ENCODE assay signal across 8 cellular contexts in genomic region chr17:9371019-9371418, GRCh38.
A peak's percentile ranks its signal among the peaks of the same experiment; 100 is the strongest.
DNase-seq lines count a peak whose midpoint lies in the region; ATAC-seq and TF ChIP-seq lines count a peak whose summit lies in the region.

No MANE protein-coding gene starts in this region.

- no peaks in the 10 kb centered on the region for H3K9me3 ChIP-seq in RWPE2 (ENCODE audit: severe bottlenecking)

- H3K27me3 ChIP-seq in RWPE2 (ENCODE audit: insufficient read depth, poor library complexity, severe bottlenecking), result no peaks in the 10 kb centered on the region

- peak overlapping the region; percentile 57 for H3K27ac ChIP-seq in RWPE2 (ENCODE audit: poor library complexity, severe bottlenecking)

- DNase-seq in AG08396 (ENCODE audit: low spot score), result peak; percentile 10
- peak; percentile 55 for DNase-seq in HPDE6-E6E7 (ENCODE audit: extremely low spot score)
- no peak for DNase-seq in RWPE2 (ENCODE audit: low spot score)
- peak; percentile 32 for DNase-seq in islet precursor cell
- no peak for DNase-seq in hepatic stellate cell (ENCODE audit: low spot score)
- no peak for DNase-seq in GM19240 (ENCODE audit: insufficient read length, low spot score)
- no peak for DNase-seq in DMS 273 treated with DMSO at 0.1 percent for 48 hours (lab: John Stamatoyannopoulos, UW)
- no peak for DNase-seq in D341Med (ENCODE audit: low spot score)

- H3K4me1 ChIP-seq in RWPE2 (ENCODE audit: insufficient read depth, poor library complexity, severe bottlenecking), result peaks cover 14% of the 10 kb centered on the region

- peak; percentile 99 for ATAC-seq in RWPE2 (ENCODE audit: low read depth)

- no peak for TF ChIP-seq CTCF in RWPE2 (IDR thresholded peaks at IDR 0.05; ENCODE audit: poor library complexity, severe bottlenecking)

- H3K4me3 ChIP-seq in RWPE2 (ENCODE audit: severe bottlenecking), result no peak overlapping the region

- H3K36me3 ChIP-seq in RWPE2 (ENCODE audit: low read depth), result no peaks in the 10 kb centered on the region

Comparison
In these comparisons a context has a peak if more than half of its experiments do, and no peak if none do; other contexts are left out.
1. DNase-seq: peak in AG08396 (single experiment), HPDE6-E6E7 (single experiment) and islet precursor cell (single experiment); none in RWPE2 (single experiment), hepatic stellate cell (single experiment), GM19240 (single experiment), DMS 273 treated with DMSO at 0.1 percent for 48 hours (single experiment) and D341Med (single experiment).